Comparison of ENCODE assay signal across 8 cellular contexts in the genomic region with DNA sequence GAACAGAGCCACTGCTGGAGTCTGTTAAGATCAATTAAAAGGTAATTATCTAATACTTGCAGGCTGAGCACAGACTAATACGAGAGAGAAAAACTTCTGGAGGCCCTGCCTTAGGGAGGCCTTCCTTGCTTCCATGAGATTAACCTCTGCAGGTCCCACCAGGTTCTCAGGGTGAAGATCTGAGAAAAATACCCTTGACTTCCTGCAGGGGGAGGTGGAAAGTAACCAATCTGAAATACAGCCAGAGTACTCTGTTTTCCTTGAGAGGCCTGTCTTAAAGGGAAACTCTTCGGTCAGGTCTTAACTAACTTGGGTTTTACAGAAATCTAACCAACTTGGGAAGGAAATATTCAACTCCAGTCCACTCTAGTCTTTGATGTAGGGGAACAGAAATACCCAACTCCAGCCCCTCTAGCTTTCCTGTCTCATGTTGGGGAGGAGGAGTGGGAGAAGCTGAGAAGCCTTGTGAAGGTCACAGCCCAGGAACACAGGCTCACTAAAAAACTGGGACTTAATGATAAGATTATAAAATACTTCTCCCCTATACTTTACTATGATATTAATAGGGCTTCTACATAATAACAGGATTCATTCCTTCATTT.
A peak's percentile ranks its signal among the peaks of the same experiment; 100 is the strongest.
DNase-seq lines count a peak whose midpoint lies in the region; ATAC-seq and TF ChIP-seq lines count a peak whose summit lies in the region.
"Had no signal": no experiment of that assay in that cellular context is flagged by ENCODE, and none has a peak within 500 bp of the region (broad histone marks: within the 10 kb centered on the region; RNA-seq: fewer than 3 reads in every experiment).

No MANE protein-coding gene starts in this region.

- no peak overlapping the region for H3K18ac ChIP-seq in trophoblast cell (ENCODE audit: low read length)

- H4K20me1 ChIP-seq in DOHH2 (ENCODE audit: control insufficient read depth, insufficient read depth, low read depth, low read length) (no peaks in the 10 kb centered on the region), OCI-LY3 (ENCODE audit: insufficient read depth, low read length) (no peaks in the 10 kb centered on the region)

- no peak overlapping the region for H3K27ac Mint-ChIP-seq in endothelial cell (ENCODE audit: unreplicated experiment)
- H3K27ac Mint-ChIP-seq: activated naive CD4-positive, alpha-beta T cell treated with anti-CD3 and anti-CD28 coated beads, Interleukin-2, amount 50 U/mL, for 72 hours had no signal

- no peaks in the 10 kb centered on the region for H3K4me1 Mint-ChIP-seq in endothelial cell (ENCODE audit: unreplicated experiment)

- no peak overlapping the region for H4K12ac ChIP-seq in trophoblast cell (ENCODE audit: low read depth, low read length)

- no CpG with 5 or more reads among the region's 2 CpGs for WGBS in trophoblast cell (ENCODE audit: extremely low coverage, insufficient coverage, insufficient read length)

- no peak overlapping the region for H3K23ac ChIP-seq in trophoblast cell (ENCODE audit: low read length)

- H3K9me2 ChIP-seq in DOHH2 (replicated peaks; ENCODE audit: control insufficient read depth, low read length), result no peaks in the 10 kb centered on the region

- no peaks in the 10 kb centered on the region for H3K9me3 ChIP-seq in DOHH2 (ENCODE audit: control insufficient read depth, insufficient read depth, low read length)
- H3K9me3 ChIP-seq in OCI-LY3 (ENCODE audit: insufficient read depth, low read length), result no peaks in the 10 kb centered on the region
- H3K9me3 ChIP-seq in trophoblast cell (ENCODE audit: insufficient read depth, low read depth, low read length), result no peaks in the 10 kb centered on the region

- no peak overlapping the region for H2BK5ac ChIP-seq in trophoblast cell (ENCODE audit: low read depth, low read length, poor library complexity)

- no peak overlapping the region for H3K4me2 ChIP-seq in DOHH2 (ENCODE audit: low read length)
- H3K4me2 ChIP-seq in OCI-LY3 (ENCODE audit: low read length), result no peak overlapping the region
- no peak overlapping the region for H3K4me2 ChIP-seq in trophoblast cell (ENCODE audit: low read length)

- no peaks in the 10 kb centered on the region for H3K9me3 Mint-ChIP-seq in endothelial cell (ENCODE audit: unreplicated experiment)
- H3K9me3 Mint-ChIP-seq: activated naive CD4-positive, alpha-beta T cell treated with anti-CD3 and anti-CD28 coated beads, Interleukin-2, amount 50 U/mL, for 72 hours had no signal

- H3K14ac ChIP-seq in trophoblast cell (ENCODE audit: low read length), result no peak overlapping the region

- H3K36me3 Mint-ChIP-seq in endothelial cell (ENCODE audit: low read depth, unreplicated experiment), result no peaks in the 10 kb centered on the region
- H3K36me3 Mint-ChIP-seq: activated naive CD4-positive, alpha-beta T cell treated with anti-CD3 and anti-CD28 coated beads, Interleukin-2, amount 50 U/mL, for 72 hours had no signal

- ATAC-seq in GM19035 (IDR thresholded peaks at IDR 0.05; ENCODE audit: unreplicated experiment), result peak; percentile 91
- ATAC-seq in HG03066 (IDR thresholded peaks at IDR 0.05; ENCODE audit: low read depth, unreplicated experiment), result peak; percentile 96

- H3K4me1 ChIP-seq in DOHH2 (ENCODE audit: control insufficient read depth, low read length) (no peaks in the 10 kb centered on the region), OCI-LY3 (ENCODE audit: low read length) (no peaks in the 10 kb centered on the region), trophoblast cell (ENCODE audit: control insufficient read depth in 1 of 2, insufficient read depth in 2 of 2, low read length in 2 of 2) (no peaks in the 10 kb centered on the region)

- H3K27me3 ChIP-seq in DOHH2 (ENCODE audit: control insufficient read depth, low read length) (no peaks in the 10 kb centered on the region), OCI-LY3 (ENCODE audit: low read depth, low read length) (no peaks in the 10 kb centered on the region), trophoblast cell (ENCODE audit: insufficient read depth, low read length) (no peaks in the 10 kb centered on the region)

- H2AK5ac ChIP-seq in trophoblast cell (ENCODE audit: low read length), result no peak overlapping the region

- no peak overlapping the region for H3K4ac ChIP-seq in trophoblast cell (ENCODE audit: low read depth, low read length)

- H3K79me1 ChIP-seq in trophoblast cell (ENCODE audit: low read length), result no peaks in the 10 kb centered on the region

- H2BK120ac ChIP-seq in trophoblast cell (ENCODE audit: insufficient read depth, low read length, poor library complexity), result no peak overlapping the region

- no peak overlapping the region for H2BK12ac ChIP-seq in trophoblast cell (ENCODE audit: low read length)

- H3K4me3 Mint-ChIP-seq in endothelial cell (ENCODE audit: unreplicated experiment), result no peak overlapping the region

- H4K91ac ChIP-seq in trophoblast cell (ENCODE audit: low read depth, low read length), result no peak overlapping the region

- H3K27ac ChIP-seq in DOHH2 (ENCODE audit: low read depth, low read length) (no peak overlapping the region), OCI-LY3 (ENCODE audit: low read length) (no peak overlapping the region), trophoblast cell (ENCODE audit: low read depth, low read length) (no peak overlapping the region)

- H3K4me3 ChIP-seq in DOHH2 (ENCODE audit: low read length) (no peak overlapping the region), OCI-LY3 (ENCODE audit: low read length) (no peak overlapping the region), trophoblast cell (ENCODE audit: low read depth, low read length) (no peak overlapping the region)

- no peaks in the 10 kb centered on the region for H3F3A ChIP-seq in DOHH2 (ENCODE audit: control insufficient read depth, insufficient read depth)

- H4K8ac ChIP-seq in trophoblast cell (ENCODE audit: low read depth, low read length), result peak overlapping the region; percentile 54

- DNase-seq in endothelial cell (ENCODE audit: low spot score), result peak; percentile 46
- DNase-seq in trophoblast cell, result peak; percentile 7 to 70
- no peak for DNase-seq in OCI-M2 (lab: John Stamatoyannopoulos, UW; ENCODE audit: unreplicated experiment)

- H3K79me2 ChIP-seq in DOHH2 (ENCODE audit: control insufficient read depth, low read length) (no peaks in the 10 kb centered on the region), OCI-LY3 (ENCODE audit: low read length) (no peaks in the 10 kb centered on the region), trophoblast cell (ENCODE audit: control insufficient read depth, insufficient read depth, low read length, poor library complexity) (no peaks in the 10 kb centered on the region)

- TF ChIP-seq CTCF in DOHH2 (IDR thresholded peaks at IDR 0.05; ENCODE audit: low read depth, low read length, poor library complexity, severe bottlenecking) (peak; percentile 68), OCI-LY3 (IDR thresholded peaks at IDR 0.05; ENCODE audit: low read depth, low read length) (peak; percentile 63), endothelial cell (IDR thresholded peaks at IDR 0.05; ENCODE audit: unreplicated experiment) (peak; percentile 93)

- no peak overlapping the region for H2AFZ ChIP-seq in OCI-LY3 (ENCODE audit: low read depth, low read length)
- no peak overlapping the region for H2AFZ ChIP-seq in trophoblast cell (ENCODE audit: insufficient read depth, low read length, poor library complexity)

- H3K9ac ChIP-seq in OCI-LY3 (ENCODE audit: low read length) (no peak overlapping the region), trophoblast cell (ENCODE audit: low read length) (no peak overlapping the region)

- H3K36me3 ChIP-seq in DOHH2 (ENCODE audit: control insufficient read depth, low read length), result peaks cover 9% of the 10 kb centered on the region; the same call in 1 of the 2 replicates
- peaks cover 4% of the 10 kb centered on the region for H3K36me3 ChIP-seq in OCI-LY3 (replicated peaks; ENCODE audit: low read depth, low read length)
- peaks cover 0 to 2% of the 10 kb centered on the region in 2 experiments for H3K36me3 ChIP-seq in trophoblast cell (ENCODE audit: control insufficient read depth in 1 of 2, insufficient read depth in 2 of 2, low read length in 2 of 2)

- no peaks in the 10 kb centered on the region for H3K27me3 Mint-ChIP-seq in endothelial cell (ENCODE audit: unreplicated experiment)
